Comparison of ENCODE assay signal across 1 cellular context in the genomic region with DNA sequence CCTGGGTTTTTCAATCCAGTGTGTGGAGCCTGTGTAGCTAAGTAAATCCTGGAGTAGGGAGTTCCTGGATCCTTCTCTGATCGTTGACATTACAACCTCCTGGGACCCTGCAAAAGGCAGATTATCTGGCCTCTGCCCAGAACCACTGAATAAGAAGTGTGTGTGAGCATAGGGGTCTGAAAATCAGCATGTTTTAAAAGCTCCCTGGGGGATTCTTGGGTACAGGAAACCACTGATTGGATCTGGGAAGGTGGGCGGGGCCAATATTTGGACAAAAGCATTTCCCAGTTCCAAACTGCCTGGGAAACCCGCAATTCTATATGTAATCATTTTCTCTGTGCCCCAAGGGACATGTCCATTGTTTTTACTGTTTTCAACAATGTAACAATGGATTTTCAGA.
TF ChIP-seq lines count a peak whose summit lies in the region.

No MANE protein-coding gene starts in this region.

TF ChIP-seq in HEK293, 187 proteins besides CTCF, POLR2A, EP300 and RAD21 (continued from another document):
- no peak for TF ChIP-seq ELK4 (IDR thresholded peaks at IDR 0.05; ENCODE audit: borderline replicate concordance, low read depth, low read length)
- TF ChIP-seq SP7 (tag by site-specific recombination; IDR thresholded peaks at IDR 0.05): no peak
- TF ChIP-seq FEZF1 (tag by site-specific recombination; IDR thresholded peaks at IDR 0.05): peak; percentile 35; the same call in 1 of the 2 replicates
TF ChIP-seq in HEK293: peak in this region for 3.
